Comparison of ENCODE assay signal across 8 cellular contexts in genomic region chr6:145633981-145634627, GRCh38.
DNase-seq lines count a peak whose midpoint lies in the region; ATAC-seq and TF ChIP-seq lines count a peak whose summit lies in the region.

No MANE protein-coding gene starts in this region.

- no peak overlapping the region for H3K27ac Mint-ChIP-seq in activated T-cell treated with anti-CD3 and anti-CD28 coated beads, Interleukin-2, amount 50 U/mL, for 72 hours

- DNase-seq in G401 (ENCODE audit: low spot score) (peak; percentile 75), Peyer's patch (peak; percentile 70 to 88 (median 88)), fibroblast of villous mesenchyme (ENCODE audit: low read depth) (peak; percentile 81), nucleus accumbens (lab: John Stamatoyannopoulos, UW) (peak in 52 of 56 donors; percentile 4 to 92 (median 66)), thoracic aorta (ENCODE audit: low spot score) (no peak)
- peak; percentile 59 for DNase-seq in Jurkat, Clone E6-1 (ENCODE audit: low read depth, low spot score)
- peak; percentile 79 for DNase-seq in activated T-cell treated with anti-CD3 and anti-CD28 coated beads, Interleukin-2, amount 50 U/mL, for 72 hours

- H3K27me3 Mint-ChIP-seq in activated T-cell treated with anti-CD3 and anti-CD28 coated beads, Interleukin-2, amount 50 U/mL, for 72 hours (ENCODE audit: low read depth) = no peaks in the 10 kb centered on the region

- no peaks in the 10 kb centered on the region for H3K4me1 ChIP-seq in Peyer's patch
- no peaks in the 10 kb centered on the region for H3K4me1 ChIP-seq in thoracic aorta (ENCODE audit: control insufficient read depth in 1 of 2, low read depth in 2 of 2)

- no peak overlapping the region for H3K4me3 Mint-ChIP-seq in activated T-cell treated with anti-CD3 and anti-CD28 coated beads, Interleukin-2, amount 50 U/mL, for 72 hours

- no peaks in the 10 kb centered on the region for H3K36me3 Mint-ChIP-seq in activated T-cell treated with anti-CD3 and anti-CD28 coated beads, Interleukin-2, amount 50 U/mL, for 72 hours (ENCODE audit: insufficient read depth in 2 of 2)

- peak; percentile 93 for ATAC-seq in GM21825 (IDR thresholded peaks at IDR 0.05; ENCODE audit: unreplicated experiment)
- peak; percentile 53 to 62 for ATAC-seq in activated T-cell treated with anti-CD3 and anti-CD28 coated beads, Interleukin-2, amount 50 U/mL, for 72 hours (replicated peaks in 1 of 2)
- peak; percentile 29 for ATAC-seq in thoracic aorta (ENCODE audit: insufficient number of reproducible peaks, low FRiP score, low read depth)

- H3K27me3 ChIP-seq in Peyer's patch (no peaks in the 10 kb centered on the region), thoracic aorta (replicated peaks; ENCODE audit: insufficient read depth) (no peaks in the 10 kb centered on the region)

- H3K9me3 Mint-ChIP-seq in activated T-cell treated with anti-CD3 and anti-CD28 coated beads, Interleukin-2, amount 50 U/mL, for 72 hours = no peaks in the 10 kb centered on the region

- TF ChIP-seq CTCF in Peyer's patch (IDR thresholded peaks at IDR 0.05) (peak; percentile 24 to 81 (median 70)), fibroblast of villous mesenchyme (IDR thresholded peaks at IDR 0.05; ENCODE audit: insufficient read depth, low read depth, low read length) (peak; percentile 94), thoracic aorta (IDR thresholded peaks at IDR 0.05) (peak; percentile 73)

- TF ChIP-seq POLR2A in Peyer's patch (IDR thresholded peaks at IDR 0.05) = no peak

- no peak overlapping the region for H3K4me3 ChIP-seq in Jurkat, Clone E6-1 (ENCODE audit: low read length)
- H3K4me3 ChIP-seq in Peyer's patch (no peak overlapping the region), fibroblast of villous mesenchyme (ENCODE audit: low read depth, low read length) (no peak overlapping the region), thoracic aorta (no peak overlapping the region)

- peaks cover 7% of the 10 kb centered on the region for H3K4me1 Mint-ChIP-seq in activated T-cell treated with anti-CD3 and anti-CD28 coated beads, Interleukin-2, amount 50 U/mL, for 72 hours (ENCODE audit: low read depth)

- in situ Hi-C loops in G401 (cut with HindIII; ENCODE audit: low sequenced_read_pairs) = no loop called here

- no peaks in the 10 kb centered on the region for H3K9me3 ChIP-seq in Peyer's patch
- no peaks in the 10 kb centered on the region for H3K9me3 ChIP-seq in thoracic aorta

- H3K27ac ChIP-seq in Peyer's patch (no peak overlapping the region), thoracic aorta (no peak overlapping the region)

- H3K36me3 ChIP-seq in Peyer's patch = no peaks in the 10 kb centered on the region
- H3K36me3 ChIP-seq in thoracic aorta = peaks cover 11% of the 10 kb centered on the region

Comparison
In these comparisons a context has a peak if more than half of its experiments do, and no peak if none do; other contexts are left out.
1. ATAC-seq: peak in every context shown above with its lines; median percentile 93 in GM21825; 58 in activated T-cell treated with anti-CD3 and anti-CD28 coated beads, Interleukin-2, amount 50 U/mL, for 72 hours; 29 in thoracic aorta.